7 cellular contexts compared by ENCODE assay signal in the genomic region with DNA sequence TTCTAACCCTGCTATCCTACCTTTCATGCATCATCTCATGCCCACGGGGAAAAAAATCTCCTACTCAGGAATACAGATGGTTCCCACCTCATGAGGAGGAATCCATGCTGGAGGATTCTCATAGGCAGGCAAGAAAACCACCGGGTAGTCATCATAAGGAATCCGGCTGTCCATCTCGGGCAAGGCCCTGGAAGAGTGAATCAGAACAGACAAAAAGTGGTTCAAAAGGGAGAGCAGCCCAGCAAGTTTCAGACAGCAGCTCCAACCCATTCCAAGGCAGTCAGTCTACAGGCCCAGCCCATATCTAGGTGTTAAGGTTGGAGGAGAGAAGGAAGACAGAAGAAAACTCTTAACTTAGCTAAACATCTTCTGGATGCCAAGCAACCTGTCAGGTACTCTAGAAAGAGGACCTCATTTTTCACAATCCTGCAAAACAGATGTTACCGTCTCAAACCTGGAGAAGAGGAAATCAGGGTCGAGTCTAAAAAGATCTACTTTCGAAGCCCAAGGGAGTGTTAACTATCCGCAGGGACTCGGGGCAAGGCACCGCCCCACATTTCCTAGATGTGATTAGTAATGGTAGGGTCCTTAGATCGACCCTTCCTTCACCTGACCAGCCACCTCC. TPM values are rescaled to one million over a fixed set of nuclear protein-coding genes. Genes with fewer than 3 reads are reported as not detected.
DNase-seq lines count a peak whose midpoint lies in the region; ATAC-seq, FAIRE-seq and TF ChIP-seq lines count a peak whose summit lies in the region.

No MANE protein-coding gene starts in this region.

- H3K27ac Mint-ChIP-seq in GM23338 = no peak overlapping the region

- H3K27ac ChIP-seq in GM23338 (ENCODE audit: low read depth) (no peak overlapping the region), gastroesophageal sphincter (peak overlapping the region; percentile 35 to 76 (median 71)), small intestine (ENCODE audit: low read depth in 1 of 2, low read length in 1 of 2) (peak overlapping the region; percentile 57 to 85)

- H3K4me1 Mint-ChIP-seq in GM23338 = peaks cover 5% of the 10 kb centered on the region; the same call in 2 of the 3 replicates

- no peak for DNase-seq in GM23338 (ENCODE audit: low spot score)
- DNase-seq in small intestine = no peak
- no peak for DNase-seq in stimulated activated CD4-positive, alpha-beta T cell treated with anti-CD3 and anti-CD28 coated beads, Interleukin-12 subunit alpha, Interleukin-12 subunit beta, amount 100 ng/mL, for 4 hours
- no peak for DNase-seq in stimulated activated naive CD4-positive, alpha-beta T cell (lab: John Stamatoyannopoulos, UW)

- H3K36me3 Mint-ChIP-seq in GM23338 (ENCODE audit: low read depth) = peaks cover 11% of the 10 kb centered on the region; the same call in 2 of the 3 replicates

- H2AFZ ChIP-seq in GM23338 = peak overlapping the region; percentile 80; the same call in 1 of the 2 replicates

- peak overlapping the region; percentile 96 for H3K4me3 Mint-ChIP-seq in GM23338

- no peaks in the 10 kb centered on the region for H3K9me2 ChIP-seq in GM23338 (ENCODE audit: insufficient read depth)

- no peak for TF ChIP-seq POLR2A in gastroesophageal sphincter (IDR thresholded peaks at IDR 0.05)

- ATAC-seq in GM23338 = no peak
- ATAC-seq in SK-N-SH treated with all-trans-retinoic acid at 6 μM for 48 hours = no peak; the same call in 1 of the 3 replicates
- no peak for ATAC-seq in gastroesophageal sphincter
- ATAC-seq in GM18861 (IDR thresholded peaks at IDR 0.05; ENCODE audit: unreplicated experiment) = no peak

- H3K9me3 ChIP-seq in gastroesophageal sphincter (no peaks in the 10 kb centered on the region), small intestine (ENCODE audit: control insufficient read depth, low read depth) (no peaks in the 10 kb centered on the region)

- peaks cover 23% of the 10 kb centered on the region for H3K79me2 ChIP-seq in GM23338 (replicated peaks; ENCODE audit: insufficient read depth)

- H3K4me2 ChIP-seq in GM23338 = peak overlapping the region; percentile 84

- 40% methylated on average over 10 of the region's 11 CpGs; no CpG with 5 or more reads in 1 of the 2 donors for WGBS in gastroesophageal sphincter (ENCODE audit: low coverage in 1 of 2), 2 donors
- 25 to 53% (median 27%) methylated on average over 11 of the region's 11 CpGs for WGBS in small intestine, 3 donors

- H3K27me3 Mint-ChIP-seq in GM23338 (ENCODE audit: insufficient read depth, low read depth, poor library complexity) = no peaks in the 10 kb centered on the region

- H3K36me3 ChIP-seq in GM23338 (ENCODE audit: insufficient read depth) (peaks cover 5% of the 10 kb centered on the region; the same call in 1 of the 2 replicates), gastroesophageal sphincter (peaks cover 0 to 33% of the 10 kb centered on the region in 2 donors), small intestine (ENCODE audit: control insufficient read depth in 2 of 2, insufficient read depth in 2 of 2, low read length in 2 of 2) (no peaks in the 10 kb centered on the region)

- peak overlapping the region; percentile 73 for H3K4me3 ChIP-seq in GM23338
- peak overlapping the region; percentile 54 to 55 for H3K4me3 ChIP-seq in gastroesophageal sphincter
- peak overlapping the region; percentile 46 to 64 for H3K4me3 ChIP-seq in small intestine (ENCODE audit: low read depth in 1 of 2, low read length in 2 of 2)

- FAIRE-seq in small intestine (lab: Jason Lieb, UNC) = no peak

- TF ChIP-seq CTCF in GM23338 (conservative IDR thresholded peaks at IDR 0.05; ENCODE audit: low read depth in 2 of 2) (no peak), gastroesophageal sphincter (IDR thresholded peaks at IDR 0.05) (no peak)

- H3K9me3 Mint-ChIP-seq in GM23338 = no peaks in the 10 kb centered on the region; the same call in 2 of the 3 replicates

- H3K27me3 ChIP-seq in GM23338 (ENCODE audit: insufficient read depth) = no peaks in the 10 kb centered on the region
- no peaks in the 10 kb centered on the region for H3K27me3 ChIP-seq in gastroesophageal sphincter
- H3K27me3 ChIP-seq in small intestine (ENCODE audit: control insufficient read depth in 2 of 2, insufficient read depth in 2 of 2, low read length in 2 of 2) = no peaks in the 10 kb centered on the region

- peaks cover 9% of the 10 kb centered on the region for H3K4me1 ChIP-seq in GM23338 (ENCODE audit: insufficient read depth)
- H3K4me1 ChIP-seq in gastroesophageal sphincter = peaks cover 0 to 10% (median 0%) of the 10 kb centered on the region in 3 donors
- H3K4me1 ChIP-seq in small intestine (ENCODE audit: control insufficient read depth in 2 of 2, insufficient read depth in 1 of 2, low read depth in 1 of 2, low read length in 1 of 2) = no peaks in the 10 kb centered on the region

- H4K20me1 ChIP-seq in GM23338 (replicated peaks; ENCODE audit: insufficient read depth) = no peaks in the 10 kb centered on the region

- no peak for TF ChIP-seq EP300 in gastroesophageal sphincter (IDR thresholded peaks at IDR 0.05)

- no peaks in the 10 kb centered on the region for H3F3A ChIP-seq in GM23338 (replicated peaks; ENCODE audit: low read depth)

TF ChIP-seq in GM23338, 12 proteins besides CTCF, POLR2A, EP300 and RAD21 (continues in another document):
- TF ChIP-seq CREB1 (CRISPR knock-in tag; IDR thresholded peaks at IDR 0.05; ENCODE audit: low read depth) (no peak), ZNF331 (CRISPR knock-in tag; IDR thresholded peaks at IDR 0.05; ENCODE audit: low read depth) (no peak)

TF ChIP-seq in SK-N-SH treated with all-trans-retinoic acid at 6 μM for 48 hours, 23 proteins besides CTCF, POLR2A, EP300 and RAD21:
- TF ChIP-seq ZNF70 (CRISPR knock-in tag; IDR thresholded peaks at IDR 0.05) (peak; percentile 94), ARNTL (CRISPR knock-in tag; IDR thresholded peaks at IDR 0.05; ENCODE audit: borderline replicate concordance, low read depth) (no peak), ZNF8 (CRISPR knock-in tag; IDR thresholded peaks at IDR 0.05) (no peak), SNAI2 (CRISPR knock-in tag; IDR thresholded peaks at IDR 0.05) (no peak)
- TF ChIP-seq, protein P1, sequence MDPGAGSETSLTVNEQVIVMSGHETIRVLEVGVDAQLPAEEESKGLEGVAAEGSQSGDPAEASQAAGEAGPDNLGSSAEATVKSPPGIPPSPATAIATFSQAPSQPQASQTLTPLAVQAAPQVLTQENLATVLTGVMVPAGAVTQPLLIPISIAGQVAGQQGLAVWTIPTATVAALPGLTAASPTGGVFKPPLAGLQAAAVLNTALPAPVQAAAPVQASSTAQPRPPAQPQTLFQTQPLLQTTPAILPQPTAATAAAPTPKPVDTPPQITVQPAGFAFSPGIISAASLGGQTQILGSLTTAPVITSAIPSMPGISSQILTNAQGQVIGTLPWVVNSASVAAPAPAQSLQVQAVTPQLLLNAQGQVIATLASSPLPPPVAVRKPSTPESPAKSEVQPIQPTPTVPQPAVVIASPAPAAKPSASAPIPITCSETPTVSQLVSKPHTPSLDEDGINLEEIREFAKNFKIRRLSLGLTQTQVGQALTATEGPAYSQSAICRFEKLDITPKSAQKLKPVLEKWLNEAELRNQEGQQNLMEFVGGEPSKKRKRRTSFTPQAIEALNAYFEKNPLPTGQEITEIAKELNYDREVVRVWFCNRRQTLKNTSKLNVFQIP (CRISPR knock-in tag; IDR thresholded peaks at IDR 0.05; ENCODE audit: borderline replicate concordance, low read depth) = no peak

RNA-seq across cellular contexts. Expression of a gene that starts 0.4 kb away (rescaled TPM):
- total RNA-seq in GM23338 (2014; rRNA removed; shearing (Covaris generic)) = 30.2 and 33.5 TPM in 2 replicates
- polyA plus RNA-seq in GM23338 (2016; fragmentation: Nextera tagmentation; extraction: Ambion mirVana) (67.6 and 68.9 TPM in 2 replicates), small intestine (100 to 1,000 TPM in 1 of 3 donors, 10 to 100 TPM in 2; 54.3 to 121 (median 73.8) TPM)
- 10 to 100 TPM; 27.7 to 33.5 (median 32.3) TPM for total RNA-seq in gastroesophageal sphincter

RNA-seq across cellular contexts. Expression of a gene that starts 0.6 kb away (rescaled TPM):
- total RNA-seq in GM23338 (2014; rRNA removed; shearing (Covaris generic)) = 27.6 and 30.6 TPM in 2 replicates
- polyA plus RNA-seq in GM23338 (2016; fragmentation: Nextera tagmentation; extraction: Ambion mirVana) = 18.7 and 21.5 TPM in 2 replicates
- total RNA-seq in gastroesophageal sphincter = under 1 TPM; 0.13 to 0.47 (median 0.17) TPM
- polyA plus RNA-seq in small intestine = 1 to 10 TPM in 1 of 3 donors, under 1 TPM in 2; 0.54 to 7.2 (median 0.89) TPM

RNA-seq across cellular contexts. Expression of a gene that starts 7.3 kb away (rescaled TPM):
- total RNA-seq in GM23338 (2014; rRNA removed; shearing (Covaris generic)) = not detected in 2 replicates
- polyA plus RNA-seq in GM23338 (2016; fragmentation: Nextera tagmentation; extraction: Ambion mirVana) (not detected in 2 replicates), small intestine (not detected)
- total RNA-seq in gastroesophageal sphincter = not detected

RNA-seq across cellular contexts. Expression of a gene that starts 21.1 kb away (rescaled TPM):
- not detected in 2 replicates for total RNA-seq in GM23338 (2014; rRNA removed; shearing (Covaris generic))
- polyA plus RNA-seq in GM23338 (2016; fragmentation: Nextera tagmentation; extraction: Ambion mirVana) (not detected in 2 replicates), small intestine (under 1 TPM in 1 of 3 donors, not detected in 2; 0.39 TPM)
- not detected for total RNA-seq in gastroesophageal sphincter

RNA-seq across cellular contexts. Expression of a gene that starts 29.3 kb away (rescaled TPM):
- 0.73 TPM in 1 of 2 replicates, not detected in the other for total RNA-seq in GM23338 (2014; rRNA removed; shearing (Covaris generic))
- polyA plus RNA-seq in GM23338 (2016; fragmentation: Nextera tagmentation; extraction: Ambion mirVana) (not detected in 2 replicates), small intestine (under 1 TPM in 2 of 3 donors, not detected in 1; 0.12 to 0.54 TPM)
- under 1 TPM in 3 of 4 donors, not detected in 1; 0.27 to 0.93 (median 0.50) TPM for total RNA-seq in gastroesophageal sphincter

Comparison
In these comparisons a context has a peak if more than half of its experiments do, and no peak if none do; other contexts are left out.
1. RNA of a gene that starts 0.6 kb away (total RNA-seq): 27.6 to 30.6 TPM in GM23338; 0.13 to 0.47 TPM in gastroesophageal sphincter; every median in the first group is over 10 times any median in the second.
2. Peak in every context shown above with its lines, with median percentiles within 50 percentile points of each other: H3K4me3 ChIP-seq.